8 cellular contexts compared by ENCODE assay signal in the genomic region with DNA sequence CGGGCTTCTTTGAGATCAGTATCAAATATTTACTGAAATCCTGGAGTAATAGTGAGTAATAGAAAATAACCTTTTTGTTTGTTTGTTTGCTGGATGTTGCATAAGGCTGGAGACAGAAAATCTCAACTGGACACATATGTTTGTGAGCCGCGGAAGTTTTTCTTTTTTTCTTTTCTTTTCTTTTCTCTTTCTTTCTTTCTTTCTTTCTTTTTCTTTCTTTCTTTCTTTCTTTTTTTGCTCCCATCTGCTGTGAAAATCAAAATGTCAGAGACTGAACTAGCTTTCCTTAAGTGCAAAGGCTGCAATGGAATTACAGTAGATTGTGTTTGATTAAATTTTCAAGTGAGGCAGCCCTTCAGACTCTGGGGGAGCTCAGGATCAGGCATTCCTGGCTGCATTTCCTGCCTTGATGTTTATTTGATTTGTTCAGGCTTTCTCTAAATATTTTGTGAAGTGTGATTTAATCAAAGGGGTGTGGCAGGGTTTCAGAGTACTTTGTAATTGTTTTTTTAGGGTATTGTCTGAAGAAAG. TPM values are rescaled to one million over a fixed set of nuclear protein-coding genes. Genes with fewer than 3 reads are reported as not detected.
DNase-seq lines count a peak whose midpoint lies in the region; ATAC-seq and TF ChIP-seq lines count a peak whose summit lies in the region.

No MANE protein-coding gene starts in this region.

- H3K27ac ChIP-seq in heart right ventricle (peak overlapping the region in 9 of 10 donors; percentile 61 to 83 (median 76)), lung (ENCODE audit: low read depth in 1 of 2, low read length in 1 of 2) (peak overlapping the region; percentile 38 to 65), uterus (peak overlapping the region; percentile 91 to 94)

- intact Hi-C loops in heart right ventricle (cut with DNase I) (loop anchor here in 2 of 10 donors (5.0 to 10.0 kb wide), 2 partner anchors 80 to 103 kb away; no protein-coding TSS in a partner anchor), Right ventricle myocardium superior (cut with DNase I) (no loop called here), uterus (cut with DNase I; ENCODE audit: low total_unique reads) (no loop called here)

- no peak for ATAC-seq in heart right ventricle
- ATAC-seq in Right ventricle myocardium superior (ENCODE audit: poor library complexity): no peak
- ATAC-seq in lung (ENCODE audit: insufficient read depth, low FRiP score): no peak
- ATAC-seq in HG02981 (IDR thresholded peaks at IDR 0.05; ENCODE audit: unreplicated experiment): no peak
- no peak for ATAC-seq in HG03432 (IDR thresholded peaks at IDR 0.05; ENCODE audit: unreplicated experiment)

- H3K4me3 ChIP-seq in heart right ventricle: peak overlapping the region; percentile 47 to 76 (median 70)
- H3K4me3 ChIP-seq in lung: peak overlapping the region; percentile 58
- H3K4me3 ChIP-seq in uterus: peak overlapping the region; percentile 66 to 70

- 28 to 32% methylated on average over 3 of the region's 3 CpGs for WGBS in heart right ventricle, 2 donors
- WGBS in lung, 2 donors: 19 to 26% methylated on average over 3 of the region's 3 CpGs

- no peak for TF ChIP-seq CTCF in heart right ventricle (IDR thresholded peaks at IDR 0.05)
- no peak for TF ChIP-seq CTCF in lung (IDR thresholded peaks at IDR 0.05; ENCODE audit: control extremely low read depth, extremely low read depth)
- no peak for TF ChIP-seq CTCF in uterus (IDR thresholded peaks at IDR 0.05)

- TF ChIP-seq POLR2A in uterus (IDR thresholded peaks at IDR 0.05): no peak

- H3K4me1 ChIP-seq in heart right ventricle (peaks cover 0 to 40% (median 15%) of the 10 kb centered on the region in 9 donors), lung (ENCODE audit: control insufficient read depth in 2 of 2, insufficient read depth in 2 of 2, low read length in 2 of 2) (peaks cover 3 to 15% of the 10 kb centered on the region in 2 donors), uterus (no peaks in the 10 kb centered on the region)

- H3K9me3 ChIP-seq in heart right ventricle (no peaks in the 10 kb centered on the region), lung (ENCODE audit: control insufficient read depth in 2 of 2, insufficient read depth in 1 of 2, low read length in 1 of 2) (no peaks in the 10 kb centered on the region), uterus (no peaks in the 10 kb centered on the region)

- DNase-seq in heart right ventricle (no peak), Right ventricle myocardium superior (no peak), astrocyte of the hippocampus (ENCODE audit: low read depth, low spot score) (peak; percentile 27), lung (ENCODE audit: low spot score) (no peak), uterus (no peak), NCI-H774 (lab: John Stamatoyannopoulos, UW) (no peak)

- H3K27me3 ChIP-seq in heart right ventricle: no peaks in the 10 kb centered on the region
- H3K27me3 ChIP-seq in lung (ENCODE audit: control insufficient read depth, insufficient read depth): no peaks in the 10 kb centered on the region
- no peaks in the 10 kb centered on the region for H3K27me3 ChIP-seq in uterus

- H3K36me3 ChIP-seq in heart right ventricle (no peaks in the 10 kb centered on the region), lung (ENCODE audit: control insufficient read depth in 2 of 2, insufficient read depth in 2 of 2, low read length in 2 of 2) (no peaks in the 10 kb centered on the region), uterus (no peaks in the 10 kb centered on the region)

RNA-seq across cellular contexts. Expression of a gene that starts 0.3 kb away (rescaled TPM):
- 100 to 1,000 TPM; 111 to 268 (median 241) TPM for total RNA-seq in heart right ventricle
- polyA plus RNA-seq in heart right ventricle: 10 to 100 TPM; 24.9 to 31.3 TPM
- total RNA-seq in Right ventricle myocardium superior: 137 TPM
- total RNA-seq in lung: 10 to 100 TPM; 68.1 to 79.6 TPM
- 10 to 100 TPM in 1 of 2 donors, 1 to 10 TPM in 1; 7.4 to 19.7 TPM for polyA plus RNA-seq in lung
- 100 to 1,000 TPM in 1 of 4 donors, 10 to 100 TPM in 3; 32.0 to 111 (median 63.8) TPM for total RNA-seq in uterus
